Comparison of ENCODE assay signal across 14 cellular contexts in genomic region chr13:71219671-71220070, GRCh38.
DNase-seq lines count a peak whose midpoint lies in the region.
"Had no signal": no experiment of that assay in that cellular context is flagged by ENCODE, and none has a peak within 500 bp of the region (broad histone marks: within the 10 kb centered on the region; RNA-seq: fewer than 3 reads in every experiment).

No MANE protein-coding gene starts in this region.

- H3K27me3 Mint-ChIP-seq in activated T-helper 2 cell treated with anti-CD3 and anti-CD28 coated beads, Interferon-gamma antibody, Interleukin-2, Interleukin-4, amounts not matched to agents 10 μg/mL and 5 μg/mL and 100 μg/mL, durations not matched to agents 14 hours and 24 hours and 36 hours (ENCODE audit: low read depth), result no peaks in the 10 kb centered on the region

- peak overlapping the region; percentile 75 for H2AFZ ChIP-seq in neuron (ENCODE audit: low read depth, low read length)

- DNase-seq in NCI-H748 (lab: John Stamatoyannopoulos, UW; ENCODE audit: unreplicated experiment) (peak; percentile 45), NCI-H748 treated with DMSO at 0.1 percent for 48 hours (lab: John Stamatoyannopoulos, UW) (no peak), HAP-1 (ENCODE audit: low spot score in 2 of 2) (peak; percentile 78 to 93), SK-N-DZ (ENCODE audit: low spot score) (peak; percentile 44), SW480 (ENCODE audit: low spot score) (no peak), NCI-H345 (lab: John Stamatoyannopoulos, UW) (no peak)
- no peak for DNase-seq in activated T-helper 2 cell treated with anti-CD3 and anti-CD28 coated beads, Interferon-gamma antibody, Interleukin-2, Interleukin-4, amounts not matched to agents 10 μg/mL and 5 μg/mL and 100 μg/mL, durations not matched to agents 14 hours and 24 hours and 36 hours (ENCODE audit: low spot score)
- DNase-seq: CD8-positive, alpha-beta memory T cell; GDM1; KG1; NCI-H1694 treated with DMSO at 0.1 percent for 48 hours; NCI-H2081 treated with DMSO at 0.1 percent for 48 hours had no signal

- no peaks in the 10 kb centered on the region for H3K9me3 Mint-ChIP-seq in activated T-helper 2 cell treated with anti-CD3 and anti-CD28 coated beads, Interferon-gamma antibody, Interleukin-2, Interleukin-4, amounts not matched to agents 10 μg/mL and 5 μg/mL and 100 μg/mL, durations not matched to agents 14 hours and 24 hours and 36 hours

- H3K4me1 ChIP-seq in HAP-1 (peaks cover 24% of the 10 kb centered on the region), neuron (ENCODE audit: insufficient read depth, low read length) (peaks cover 8% of the 10 kb centered on the region)
- H3K4me1 ChIP-seq: SJSA1 had no signal

- H3K4me1 Mint-ChIP-seq in activated T-helper 2 cell treated with anti-CD3 and anti-CD28 coated beads, Interferon-gamma antibody, Interleukin-2, Interleukin-4, amounts not matched to agents 10 μg/mL and 5 μg/mL and 100 μg/mL, durations not matched to agents 14 hours and 24 hours and 36 hours (ENCODE audit: low read depth), result no peaks in the 10 kb centered on the region
- H3K4me1 Mint-ChIP-seq: CD8-positive, alpha-beta memory T cell had no signal

- in situ Hi-C loops in HAP-1 (cut with MboI; ENCODE audit: low sequenced_read_pairs), result no loop called here

- H3K4me3 ChIP-seq in HAP-1 (no peak overlapping the region), neuron (ENCODE audit: low read length) (peak overlapping the region; percentile 25)
- H3K4me3 ChIP-seq: SJSA1 had no signal

- no peak overlapping the region for H3K27ac Mint-ChIP-seq in activated T-helper 2 cell treated with anti-CD3 and anti-CD28 coated beads, Interferon-gamma antibody, Interleukin-2, Interleukin-4, amounts not matched to agents 10 μg/mL and 5 μg/mL and 100 μg/mL, durations not matched to agents 14 hours and 24 hours and 36 hours
- H3K27ac Mint-ChIP-seq: CD8-positive, alpha-beta memory T cell had no signal

- H3K9me3 ChIP-seq in HAP-1 (no peaks in the 10 kb centered on the region), neuron (ENCODE audit: low read length) (no peaks in the 10 kb centered on the region)
- H3K9me3 ChIP-seq: SJSA1 had no signal

- no peaks in the 10 kb centered on the region for H3K36me3 Mint-ChIP-seq in activated T-helper 2 cell treated with anti-CD3 and anti-CD28 coated beads, Interferon-gamma antibody, Interleukin-2, Interleukin-4, amounts not matched to agents 10 μg/mL and 5 μg/mL and 100 μg/mL, durations not matched to agents 14 hours and 24 hours and 36 hours (ENCODE audit: low read depth)
- H3K36me3 Mint-ChIP-seq: CD8-positive, alpha-beta memory T cell had no signal

- intact Hi-C loops in activated T-helper 2 cell treated with anti-CD3 and anti-CD28 coated beads, Interferon-gamma antibody, Interleukin-2, Interleukin-4, amounts not matched to agents 10 μg/mL and 5 μg/mL and 100 μg/mL, durations not matched to agents 14 hours and 24 hours and 36 hours (cut with micrococcal nuclease), result no loop called here

- no peaks in the 10 kb centered on the region for H3K27me3 ChIP-seq in HAP-1 (ENCODE audit: low read depth)
- H3K27me3 ChIP-seq in neuron (ENCODE audit: insufficient read depth, low read length), result no peaks in the 10 kb centered on the region
- H3K27me3 ChIP-seq: SJSA1 had no signal

- H3K36me3 ChIP-seq in HAP-1 (replicated peaks), result no peaks in the 10 kb centered on the region
- no peaks in the 10 kb centered on the region for H3K36me3 ChIP-seq in neuron (ENCODE audit: insufficient read depth, low read length)
- H3K36me3 ChIP-seq: SJSA1 had no signal

- no peak overlapping the region for H3K4me3 Mint-ChIP-seq in activated T-helper 2 cell treated with anti-CD3 and anti-CD28 coated beads, Interferon-gamma antibody, Interleukin-2, Interleukin-4, amounts not matched to agents 10 μg/mL and 5 μg/mL and 100 μg/mL, durations not matched to agents 14 hours and 24 hours and 36 hours (ENCODE audit: low read depth)
- H3K4me3 Mint-ChIP-seq: CD8-positive, alpha-beta memory T cell had no signal

Comparison
In these comparisons a context has a peak if more than half of its experiments do, and no peak if none do; other contexts are left out.
1. DNase-seq: peak in NCI-H748 (single experiment), HAP-1 (2 of 2) and SK-N-DZ (single experiment); none in NCI-H748 treated with DMSO at 0.1 percent for 48 hours (single experiment), activated T-helper 2 cell treated with anti-CD3 and anti-CD28 coated beads, Interferon-gamma antibody, Interleukin-2, Interleukin-4, amounts not matched to agents 10 μg/mL and 5 μg/mL and 100 μg/mL, durations not matched to agents 14 hours and 24 hours and 36 hours (single experiment), SW480 (single experiment) and NCI-H345 (single experiment).